In genomic region chr7:116549370-116549769, GRCh38 we compare ENCODE assay signal across 2 cellular contexts.
TF ChIP-seq lines count a peak whose summit lies in the region.

No MANE protein-coding gene starts in this region.

TF ChIP-seq in IMR-90, 13 proteins besides CTCF, POLR2A, EP300 and RAD21 (continued from another document):
- TF ChIP-seq SMC3 (IDR thresholded peaks at IDR 0.05; ENCODE audit: low read depth, low read length) = no peak
- no peak for TF ChIP-seq NFE2L2 (IDR thresholded peaks at IDR 0.05; ENCODE audit: low read depth, low read length)
- no peak for TF ChIP-seq RFX5 (IDR thresholded peaks at IDR 0.05; ENCODE audit: low read depth, low read length)
- TF ChIP-seq CHD1 (IDR thresholded peaks at IDR 0.05; ENCODE audit: low read depth, low read length) = no peak
- TF ChIP-seq MAFK (IDR thresholded peaks at IDR 0.05; ENCODE audit: low read depth, low read length) = no peak
- no peak for TF ChIP-seq USF2 (IDR thresholded peaks at IDR 0.05; ENCODE audit: low read depth, low read length)
- no peak for TF ChIP-seq ELK1 (IDR thresholded peaks at IDR 0.05; ENCODE audit: borderline replicate concordance, low read depth, low read length)
- TF ChIP-seq BHLHE40 (IDR thresholded peaks at IDR 0.05; ENCODE audit: low read depth, low read length) = no peak
- no peak for TF ChIP-seq RCOR1 (IDR thresholded peaks at IDR 0.05; ENCODE audit: insufficient replicate concordance, low read length)
- no peak for TF ChIP-seq MXI1 (IDR thresholded peaks at IDR 0.05; ENCODE audit: borderline replicate concordance, low read depth, low read length)
- no peak for TF ChIP-seq MAZ (IDR thresholded peaks at IDR 0.05; ENCODE audit: borderline replicate concordance, low read depth, low read length)

TF ChIP-seq in WTC11, 78 proteins besides CTCF, POLR2A, EP300 and RAD21 (continued from another document):
- TF ChIP-seq IRF2 (CRISPR knock-in tag; IDR thresholded peaks at IDR 0.05; ENCODE audit: borderline replicate concordance, low read depth) (no peak), SMAD3 (CRISPR knock-in tag; IDR thresholded peaks at IDR 0.05; ENCODE audit: borderline replicate concordance) (no peak)
